In genomic region chr17:18185391-18185790, GRCh38 we compare ENCODE assay signal across 8 cellular contexts. TPM values are rescaled to one million over a fixed set of nuclear protein-coding genes. Genes with fewer than 3 reads are reported as not detected.
A peak's percentile ranks its signal among the peaks of the same experiment; 100 is the strongest.
DNase-seq lines count a peak whose midpoint lies in the region; ATAC-seq, FAIRE-seq and TF ChIP-seq lines count a peak whose summit lies in the region.

No MANE protein-coding gene starts in this region.

- H3K9ac ChIP-seq in iPS-20b (ENCODE audit: low read depth, low read length) = peak overlapping the region; percentile 94; the same call in 1 of the 2 replicates

- no peak overlapping the region for H3K27ac ChIP-seq in iPS-20b (ENCODE audit: low read length)

- no peaks in the 10 kb centered on the region for H3K9me3 Mint-ChIP-seq in activated CD4-positive, alpha-beta T cell treated with anti-CD3 and anti-CD28 coated beads, Interleukin-2, amount 10 ng/mL, durations not matched to agents 24 days and 14 days
- H3K9me3 Mint-ChIP-seq in activated naive CD8-positive, alpha-beta T cell treated with anti-CD3 and anti-CD28 coated beads for 36 hours = no peaks in the 10 kb centered on the region

- intact Hi-C loops in activated CD4-positive, alpha-beta T cell treated with anti-CD3 and anti-CD28 coated beads, Interleukin-2, amount 10 ng/mL, durations not matched to agents 24 days and 14 days (cut with micrococcal nuclease) = no loop called here

- peaks cover 50% of the 10 kb centered on the region for H3K36me3 Mint-ChIP-seq in activated CD4-positive, alpha-beta T cell treated with anti-CD3 and anti-CD28 coated beads, Interleukin-2, amount 10 ng/mL, durations not matched to agents 24 days and 14 days (ENCODE audit: low read depth)
- peaks cover 52% of the 10 kb centered on the region for H3K36me3 Mint-ChIP-seq in activated naive CD8-positive, alpha-beta T cell treated with anti-CD3 and anti-CD28 coated beads for 36 hours

- no peaks in the 10 kb centered on the region for H3K27me3 ChIP-seq in iPS-20b (ENCODE audit: insufficient read depth, low read length)

- TF ChIP-seq POLR2A in GM12891 (IDR thresholded peaks at IDR 0.05; ENCODE audit: low read depth, low read length) = no peak

- H3K36me3 ChIP-seq in iPS-20b (ENCODE audit: insufficient read depth, low read depth, low read length) = peaks cover 37% of the 10 kb centered on the region

- ATAC-seq in HG02870 (IDR thresholded peaks at IDR 0.05; ENCODE audit: unreplicated experiment) = no peak

- peak overlapping the region; percentile 91 for H3K27ac Mint-ChIP-seq in activated CD4-positive, alpha-beta T cell treated with anti-CD3 and anti-CD28 coated beads, Interleukin-2, amount 10 ng/mL, durations not matched to agents 24 days and 14 days
- no peak overlapping the region for H3K27ac Mint-ChIP-seq in activated naive CD8-positive, alpha-beta T cell treated with anti-CD3 and anti-CD28 coated beads for 36 hours

- FAIRE-seq in GM12891 (lab: Jason Lieb, UNC) = no peak

- peak overlapping the region; percentile 97 for H3K4me3 Mint-ChIP-seq in activated CD4-positive, alpha-beta T cell treated with anti-CD3 and anti-CD28 coated beads, Interleukin-2, amount 10 ng/mL, durations not matched to agents 24 days and 14 days
- H3K4me3 Mint-ChIP-seq in activated naive CD8-positive, alpha-beta T cell treated with anti-CD3 and anti-CD28 coated beads for 36 hours = peak overlapping the region; percentile 98

- peaks cover 14% of the 10 kb centered on the region for H3K4me1 ChIP-seq in iPS-20b (ENCODE audit: insufficient read depth, low read length)

- H3K27me3 Mint-ChIP-seq in activated CD4-positive, alpha-beta T cell treated with anti-CD3 and anti-CD28 coated beads, Interleukin-2, amount 10 ng/mL, durations not matched to agents 24 days and 14 days = no peaks in the 10 kb centered on the region
- H3K27me3 Mint-ChIP-seq in activated naive CD8-positive, alpha-beta T cell treated with anti-CD3 and anti-CD28 coated beads for 36 hours = no peaks in the 10 kb centered on the region

- peaks cover 61% of the 10 kb centered on the region for H3K4me1 Mint-ChIP-seq in activated CD4-positive, alpha-beta T cell treated with anti-CD3 and anti-CD28 coated beads, Interleukin-2, amount 10 ng/mL, durations not matched to agents 24 days and 14 days
- H3K4me1 Mint-ChIP-seq in activated naive CD8-positive, alpha-beta T cell treated with anti-CD3 and anti-CD28 coated beads for 36 hours = peaks cover 60% of the 10 kb centered on the region

- no peak for DNase-seq in activated CD4-positive, alpha-beta T cell treated with anti-CD3 and anti-CD28 coated beads, Interleukin-2, amount 10 ng/mL, durations not matched to agents 24 days and 14 days
- no peak for DNase-seq in activated CD4-positive, alpha-beta T cell treated with anti-CD3 and anti-CD28 coated beads, Interleukin-2, amount 50 U/mL, for 4 hours
- DNase-seq in activated naive CD8-positive, alpha-beta T cell treated with anti-CD3 and anti-CD28 coated beads for 36 hours = no peak
- DNase-seq in superior temporal gyrus (ENCODE audit: extremely low spot score) (peak; percentile 47), midbrain (lab: John Stamatoyannopoulos, UW) (no peak), GM12891 (ENCODE audit: insufficient read length, low spot score) (no peak)

- H3K9me3 ChIP-seq in iPS-20b (ENCODE audit: insufficient read depth, low read depth, low read length) = no peaks in the 10 kb centered on the region

- H3K4me3 ChIP-seq in iPS-20b (ENCODE audit: low read length) = peak overlapping the region; percentile 88

TF ChIP-seq in GM12891, 5 proteins besides CTCF, POLR2A, EP300 and RAD21:
- TF ChIP-seq PAX5 (IDR thresholded peaks at IDR 0.05; ENCODE audit: insufficient read depth, low read length, severe bottlenecking) (no peak), POLR2AphosphoS5 (IDR thresholded peaks at IDR 0.05; ENCODE audit: low read depth, low read length) (no peak), POU2F2 (IDR thresholded peaks at IDR 0.05; ENCODE audit: low read depth, low read length) (no peak), TAF1 (IDR thresholded peaks at IDR 0.05; ENCODE audit: low read depth, low read length) (no peak), SPI1 (IDR thresholded peaks at IDR 0.05; ENCODE audit: low read depth, low read length) (no peak)

RNA-seq across cellular contexts. Expression of gene ALKBH5, which starts 1.8 kb away (rescaled TPM):
- total RNA-seq in activated CD4-positive, alpha-beta T cell treated with anti-CD3 and anti-CD28 coated beads, Interleukin-2, amount 10 ng/mL, durations not matched to agents 24 days and 14 days = 158 and 162 TPM in 2 replicates
- total RNA-seq in activated naive CD8-positive, alpha-beta T cell treated with anti-CD3 and anti-CD28 coated beads for 36 hours = 100 to 1,000 TPM; 163 TPM
- polyA plus RNA-seq in GM12891 (2012; ENCODE audit: low read depth, missing spikeins) = 38.6 TPM

RNA-seq across cellular contexts. Expression of gene LLGL1, which starts 40.0 kb away (rescaled TPM):
- 23.1 and 23.5 TPM in 2 replicates for total RNA-seq in activated CD4-positive, alpha-beta T cell treated with anti-CD3 and anti-CD28 coated beads, Interleukin-2, amount 10 ng/mL, durations not matched to agents 24 days and 14 days
- total RNA-seq in activated naive CD8-positive, alpha-beta T cell treated with anti-CD3 and anti-CD28 coated beads for 36 hours = 10 to 100 TPM; 13.7 to 15.2 TPM
- polyA plus RNA-seq in GM12891 (2012; ENCODE audit: low read depth, missing spikeins) = 1.3 TPM
